1 cellular context compared by ENCODE assay signal in the genomic region with DNA sequence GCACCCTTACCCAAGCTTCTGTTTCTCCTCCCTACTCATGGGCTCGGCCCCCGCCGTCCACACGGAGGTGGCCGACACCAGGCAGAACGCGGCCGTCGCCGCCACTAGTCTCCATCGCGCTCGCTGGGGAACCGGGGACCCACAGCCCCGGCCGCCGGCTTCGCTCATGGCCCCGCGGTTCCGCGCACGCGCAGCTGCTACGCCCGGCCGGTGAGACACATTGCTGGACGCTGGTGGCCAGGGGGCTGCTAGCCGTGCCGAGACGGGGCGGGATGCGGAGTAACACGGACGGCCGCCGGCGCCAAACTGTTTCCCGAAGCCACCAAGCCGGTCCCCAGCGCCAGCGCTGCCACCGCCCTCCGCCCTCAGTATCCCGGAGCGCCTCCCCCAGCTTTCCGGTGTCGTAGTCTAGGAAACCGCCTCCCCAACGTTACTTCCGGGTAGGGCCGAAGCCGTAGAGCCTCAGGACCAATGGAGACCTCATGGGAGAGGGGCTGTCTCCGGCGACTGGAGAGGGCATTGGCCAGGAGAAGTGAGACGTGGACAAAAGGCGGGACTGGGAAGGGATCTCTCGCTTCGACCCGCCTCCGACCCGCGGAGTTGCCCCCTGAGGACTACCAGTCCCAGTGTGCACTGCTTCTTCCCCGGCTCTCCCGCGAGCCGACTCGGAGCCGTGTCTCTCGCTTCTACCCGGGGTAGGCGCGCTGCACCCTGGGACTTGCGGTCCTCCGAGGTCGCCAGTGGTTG.
TF ChIP-seq lines count a peak whose summit lies in the region.

A gene with protein sequence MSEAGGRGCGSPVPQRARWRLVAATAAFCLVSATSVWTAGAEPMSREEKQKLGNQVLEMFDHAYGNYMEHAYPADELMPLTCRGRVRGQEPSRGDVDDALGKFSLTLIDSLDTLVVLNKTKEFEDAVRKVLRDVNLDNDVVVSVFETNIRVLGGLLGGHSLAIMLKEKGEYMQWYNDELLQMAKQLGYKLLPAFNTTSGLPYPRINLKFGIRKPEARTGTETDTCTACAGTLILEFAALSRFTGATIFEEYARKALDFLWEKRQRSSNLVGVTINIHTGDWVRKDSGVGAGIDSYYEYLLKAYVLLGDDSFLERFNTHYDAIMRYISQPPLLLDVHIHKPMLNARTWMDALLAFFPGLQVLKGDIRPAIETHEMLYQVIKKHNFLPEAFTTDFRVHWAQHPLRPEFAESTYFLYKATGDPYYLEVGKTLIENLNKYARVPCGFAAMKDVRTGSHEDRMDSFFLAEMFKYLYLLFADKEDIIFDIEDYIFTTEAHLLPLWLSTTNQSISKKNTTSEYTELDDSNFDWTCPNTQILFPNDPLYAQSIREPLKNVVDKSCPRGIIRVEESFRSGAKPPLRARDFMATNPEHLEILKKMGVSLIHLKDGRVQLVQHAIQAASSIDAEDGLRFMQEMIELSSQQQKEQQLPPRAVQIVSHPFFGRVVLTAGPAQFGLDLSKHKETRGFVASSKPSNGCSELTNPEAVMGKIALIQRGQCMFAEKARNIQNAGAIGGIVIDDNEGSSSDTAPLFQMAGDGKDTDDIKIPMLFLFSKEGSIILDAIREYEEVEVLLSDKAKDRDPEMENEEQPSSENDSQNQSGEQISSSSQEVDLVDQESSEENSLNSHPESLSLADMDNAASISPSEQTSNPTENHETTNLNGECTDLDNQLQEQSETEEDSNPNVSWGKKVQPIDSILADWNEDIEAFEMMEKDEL (minus strand): TSS at position 380 of the 747 bp plus-strand sequence. CDS start 212 bp downstream, at position 168.

TF ChIP-seq in K562, 482 proteins besides CTCF, POLR2A, EP300 and RAD21 (continued from another document and continues in another):
- TF ChIP-seq, protein P1, sequence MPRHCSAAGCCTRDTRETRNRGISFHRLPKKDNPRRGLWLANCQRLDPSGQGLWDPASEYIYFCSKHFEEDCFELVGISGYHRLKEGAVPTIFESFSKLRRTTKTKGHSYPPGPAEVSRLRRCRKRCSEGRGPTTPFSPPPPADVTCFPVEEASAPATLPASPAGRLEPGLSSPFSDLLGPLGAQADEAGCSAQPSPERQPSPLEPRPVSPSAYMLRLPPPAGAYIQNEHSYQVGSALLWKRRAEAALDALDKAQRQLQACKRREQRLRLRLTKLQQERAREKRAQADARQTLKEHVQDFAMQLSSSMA (CRISPR knock-in tag; IDR thresholded peaks at IDR 0.05) = peak; percentile 89; the same call in 1 of the 2 replicates
- TF ChIP-seq RFX1 (IDR thresholded peaks at IDR 0.05) (peak; percentile 96), LEF1 (IDR thresholded peaks at IDR 0.05) (no peak), ZNF239 (CRISPR knock-in tag; IDR thresholded peaks at IDR 0.05) (no peak), NCOA4 (IDR thresholded peaks at IDR 0.05; ENCODE audit: partially characterized antibody) (no peak), FUS (optimal IDR thresholded peaks at IDR 0.05; ENCODE audit: low read depth, low read length) (no peak), NUFIP1 (IDR thresholded peaks at IDR 0.05; ENCODE audit: partially characterized antibody) (no peak), FOSL1 (tag; conservative IDR thresholded peaks at IDR 0.05) (no peak), MEF2A (IDR thresholded peaks at IDR 0.05; ENCODE audit: control insufficient read depth, low read depth, low read length) (no peak), ZNF354B (CRISPR knock-in tag; IDR thresholded peaks at IDR 0.05) (no peak), ZNF263 (CRISPR knock-in tag; IDR thresholded peaks at IDR 0.05; ENCODE audit: borderline replicate concordance) (no peak; the same call in 1 of the 2 replicates), NR2C2 (CRISPR knock-in tag; IDR thresholded peaks at IDR 0.05) (0 out of 2 replicates have a peak, but pooled peaks have one; percentile 42), NR2C2 (tag; IDR thresholded peaks at IDR 0.05) (peak; percentile 96), SP2 (IDR thresholded peaks at IDR 0.05; ENCODE audit: extremely low read depth, low read depth, low read length, poor library complexity, severe bottlenecking) (peak; percentile 84), CBX8 (IDR thresholded peaks at IDR 0.05; ENCODE audit: borderline replicate concordance, extremely low read depth, low read depth, low read length, poor library complexity, severe bottlenecking) (no peak), MAFK (IDR thresholded peaks at IDR 0.05; ENCODE audit: low read length) (no peak), STAT5B (CRISPR knock-in tag; IDR thresholded peaks at IDR 0.05) (no peak), ZNF140 (CRISPR knock-in tag; IDR thresholded peaks at IDR 0.05) (no peak), C11orf30 (IDR thresholded peaks at IDR 0.05; ENCODE audit: low read depth) (no peak), POLR2G (IDR thresholded peaks at IDR 0.05; ENCODE audit: low read depth, low read length) (peak; percentile 98), DNMT1 (IDR thresholded peaks at IDR 0.05) (no peak), STAG1 (CRISPR knock-in tag; IDR thresholded peaks at IDR 0.05; ENCODE audit: borderline replicate concordance) (no peak), ZNF785 (CRISPR knock-in tag; IDR thresholded peaks at IDR 0.05) (no peak), HNRNPL (IDR thresholded peaks at IDR 0.05; ENCODE audit: low read depth, low read length) (peak; percentile 70; the same call in 1 of the 2 replicates), HLTF (IDR thresholded peaks at IDR 0.05) (no peak), SNIP1 (IDR thresholded peaks at IDR 0.05; ENCODE audit: low read depth) (no peak), ADNP (tag; IDR thresholded peaks at IDR 0.05) (no peak), ZNF121 (CRISPR knock-in tag; conservative IDR thresholded peaks at IDR 0.05) (no peak)
- TF ChIP-seq, protein P2, sequence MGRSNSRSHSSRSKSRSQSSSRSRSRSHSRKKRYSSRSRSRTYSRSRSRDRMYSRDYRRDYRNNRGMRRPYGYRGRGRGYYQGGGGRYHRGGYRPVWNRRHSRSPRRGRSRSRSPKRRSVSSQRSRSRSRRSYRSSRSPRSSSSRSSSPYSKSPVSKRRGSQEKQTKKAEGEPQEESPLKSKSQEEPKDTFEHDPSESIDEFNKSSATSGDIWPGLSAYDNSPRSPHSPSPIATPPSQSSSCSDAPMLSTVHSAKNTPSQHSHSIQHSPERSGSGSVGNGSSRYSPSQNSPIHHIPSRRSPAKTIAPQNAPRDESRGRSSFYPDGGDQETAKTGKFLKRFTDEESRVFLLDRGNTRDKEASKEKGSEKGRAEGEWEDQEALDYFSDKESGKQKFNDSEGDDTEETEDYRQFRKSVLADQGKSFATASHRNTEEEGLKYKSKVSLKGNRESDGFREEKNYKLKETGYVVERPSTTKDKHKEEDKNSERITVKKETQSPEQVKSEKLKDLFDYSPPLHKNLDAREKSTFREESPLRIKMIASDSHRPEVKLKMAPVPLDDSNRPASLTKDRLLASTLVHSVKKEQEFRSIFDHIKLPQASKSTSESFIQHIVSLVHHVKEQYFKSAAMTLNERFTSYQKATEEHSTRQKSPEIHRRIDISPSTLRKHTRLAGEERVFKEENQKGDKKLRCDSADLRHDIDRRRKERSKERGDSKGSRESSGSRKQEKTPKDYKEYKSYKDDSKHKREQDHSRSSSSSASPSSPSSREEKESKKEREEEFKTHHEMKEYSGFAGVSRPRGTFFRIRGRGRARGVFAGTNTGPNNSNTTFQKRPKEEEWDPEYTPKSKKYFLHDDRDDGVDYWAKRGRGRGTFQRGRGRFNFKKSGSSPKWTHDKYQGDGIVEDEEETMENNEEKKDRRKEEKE (IDR thresholded peaks at IDR 0.05; ENCODE audit: borderline replicate concordance in 1 of 2, control insufficient read depth in 1 of 2, low read depth in 2 of 2, low read length in 1 of 2) = no peak
- TF ChIP-seq, protein P3, sequence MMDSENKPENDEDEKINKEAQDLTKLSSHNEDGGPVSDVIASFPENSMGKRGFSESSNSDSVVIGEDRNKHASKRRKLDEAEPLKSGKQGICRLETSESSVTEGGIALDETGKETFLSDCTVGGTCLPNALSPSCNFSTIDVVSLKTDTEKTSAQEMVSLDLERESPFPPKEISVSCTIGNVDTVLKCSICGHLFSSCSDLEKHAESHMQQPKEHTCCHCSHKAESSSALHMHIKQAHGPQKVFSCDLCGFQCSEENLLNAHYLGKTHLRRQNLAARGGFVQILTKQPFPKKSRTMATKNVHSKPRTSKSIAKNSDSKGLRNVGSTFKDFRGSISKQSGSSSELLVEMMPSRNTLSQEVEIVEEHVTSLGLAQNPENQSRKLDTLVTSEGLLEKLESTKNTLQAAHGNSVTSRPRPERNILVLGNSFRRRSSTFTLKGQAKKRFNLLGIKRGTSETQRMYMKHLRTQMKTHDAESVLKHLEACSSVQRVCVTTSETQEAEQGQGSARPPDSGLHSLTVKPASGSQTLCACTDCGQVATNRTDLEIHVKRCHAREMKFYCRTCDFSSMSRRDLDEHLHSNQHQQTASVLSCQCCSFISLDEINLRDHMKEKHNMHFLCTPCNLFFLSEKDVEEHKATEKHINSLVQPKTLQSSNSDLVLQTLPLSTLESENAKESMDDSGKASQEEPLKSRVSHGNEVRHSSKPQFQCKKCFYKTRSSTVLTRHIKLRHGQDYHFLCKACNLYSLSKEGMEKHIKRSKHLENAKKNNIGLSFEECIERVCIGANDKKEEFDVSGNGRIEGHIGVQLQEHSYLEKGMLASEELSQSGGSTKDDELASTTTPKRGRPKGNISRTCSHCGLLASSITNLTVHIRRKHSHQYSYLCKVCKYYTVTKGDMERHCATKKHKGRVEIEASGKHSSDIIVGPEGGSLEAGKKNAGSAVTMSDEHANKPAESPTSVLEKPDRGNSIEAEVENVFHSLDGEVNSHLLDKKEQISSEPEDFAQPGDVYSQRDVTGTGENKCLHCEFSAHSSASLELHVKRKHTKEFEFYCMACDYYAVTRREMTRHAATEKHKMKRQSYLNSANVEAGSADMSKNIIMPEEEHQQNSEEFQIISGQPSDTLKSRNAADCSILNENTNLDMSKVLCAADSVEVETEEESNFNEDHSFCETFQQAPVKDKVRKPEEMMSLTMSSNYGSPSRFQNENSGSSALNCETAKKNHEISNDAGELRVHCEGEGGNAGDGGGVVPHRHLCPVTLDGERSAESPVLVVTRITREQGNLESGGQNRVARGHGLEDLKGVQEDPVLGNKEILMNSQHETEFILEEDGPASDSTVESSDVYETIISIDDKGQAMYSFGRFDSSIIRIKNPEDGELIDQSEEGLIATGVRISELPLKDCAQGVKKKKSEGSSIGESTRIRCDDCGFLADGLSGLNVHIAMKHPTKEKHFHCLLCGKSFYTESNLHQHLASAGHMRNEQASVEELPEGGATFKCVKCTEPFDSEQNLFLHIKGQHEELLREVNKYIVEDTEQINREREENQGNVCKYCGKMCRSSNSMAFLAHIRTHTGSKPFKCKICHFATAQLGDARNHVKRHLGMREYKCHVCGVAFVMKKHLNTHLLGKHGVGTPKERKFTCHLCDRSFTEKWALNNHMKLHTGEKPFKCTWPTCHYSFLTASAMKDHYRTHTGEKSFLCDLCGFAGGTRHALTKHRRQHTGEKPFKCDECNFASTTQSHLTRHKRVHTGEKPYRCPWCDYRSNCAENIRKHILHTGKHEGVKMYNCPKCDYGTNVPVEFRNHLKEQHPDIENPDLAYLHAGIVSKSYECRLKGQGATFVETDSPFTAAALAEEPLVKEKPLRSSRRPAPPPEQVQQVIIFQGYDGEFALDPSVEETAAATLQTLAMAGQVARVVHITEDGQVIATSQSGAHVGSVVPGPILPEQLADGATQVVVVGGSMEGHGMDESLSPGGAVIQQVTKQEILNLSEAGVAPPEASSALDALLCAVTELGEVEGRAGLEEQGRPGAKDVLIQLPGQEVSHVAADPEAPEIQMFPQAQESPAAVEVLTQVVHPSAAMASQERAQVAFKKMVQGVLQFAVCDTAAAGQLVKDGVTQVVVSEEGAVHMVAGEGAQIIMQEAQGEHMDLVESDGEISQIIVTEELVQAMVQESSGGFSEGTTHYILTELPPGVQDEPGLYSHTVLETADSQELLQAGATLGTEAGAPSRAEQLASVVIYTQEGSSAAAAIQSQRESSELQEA (IDR thresholded peaks at IDR 0.05; ENCODE audit: low read depth) = no peak
- TF ChIP-seq, protein P4, sequence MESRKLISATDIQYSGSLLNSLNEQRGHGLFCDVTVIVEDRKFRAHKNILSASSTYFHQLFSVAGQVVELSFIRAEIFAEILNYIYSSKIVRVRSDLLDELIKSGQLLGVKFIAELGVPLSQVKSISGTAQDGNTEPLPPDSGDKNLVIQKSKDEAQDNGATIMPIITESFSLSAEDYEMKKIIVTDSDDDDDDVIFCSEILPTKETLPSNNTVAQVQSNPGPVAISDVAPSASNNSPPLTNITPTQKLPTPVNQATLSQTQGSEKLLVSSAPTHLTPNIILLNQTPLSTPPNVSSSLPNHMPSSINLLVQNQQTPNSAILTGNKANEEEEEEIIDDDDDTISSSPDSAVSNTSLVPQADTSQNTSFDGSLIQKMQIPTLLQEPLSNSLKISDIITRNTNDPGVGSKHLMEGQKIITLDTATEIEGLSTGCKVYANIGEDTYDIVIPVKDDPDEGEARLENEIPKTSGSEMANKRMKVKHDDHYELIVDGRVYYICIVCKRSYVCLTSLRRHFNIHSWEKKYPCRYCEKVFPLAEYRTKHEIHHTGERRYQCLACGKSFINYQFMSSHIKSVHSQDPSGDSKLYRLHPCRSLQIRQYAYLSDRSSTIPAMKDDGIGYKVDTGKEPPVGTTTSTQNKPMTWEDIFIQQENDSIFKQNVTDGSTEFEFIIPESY (CRISPR knock-in tag; IDR thresholded peaks at IDR 0.05) = no peak
- TF ChIP-seq, protein P5, sequence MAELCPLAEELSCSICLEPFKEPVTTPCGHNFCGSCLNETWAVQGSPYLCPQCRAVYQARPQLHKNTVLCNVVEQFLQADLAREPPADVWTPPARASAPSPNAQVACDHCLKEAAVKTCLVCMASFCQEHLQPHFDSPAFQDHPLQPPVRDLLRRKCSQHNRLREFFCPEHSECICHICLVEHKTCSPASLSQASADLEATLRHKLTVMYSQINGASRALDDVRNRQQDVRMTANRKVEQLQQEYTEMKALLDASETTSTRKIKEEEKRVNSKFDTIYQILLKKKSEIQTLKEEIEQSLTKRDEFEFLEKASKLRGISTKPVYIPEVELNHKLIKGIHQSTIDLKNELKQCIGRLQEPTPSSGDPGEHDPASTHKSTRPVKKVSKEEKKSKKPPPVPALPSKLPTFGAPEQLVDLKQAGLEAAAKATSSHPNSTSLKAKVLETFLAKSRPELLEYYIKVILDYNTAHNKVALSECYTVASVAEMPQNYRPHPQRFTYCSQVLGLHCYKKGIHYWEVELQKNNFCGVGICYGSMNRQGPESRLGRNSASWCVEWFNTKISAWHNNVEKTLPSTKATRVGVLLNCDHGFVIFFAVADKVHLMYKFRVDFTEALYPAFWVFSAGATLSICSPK (IDR thresholded peaks at IDR 0.05; ENCODE audit: borderline replicate concordance) = no peak
- TF ChIP-seq, protein P6, sequence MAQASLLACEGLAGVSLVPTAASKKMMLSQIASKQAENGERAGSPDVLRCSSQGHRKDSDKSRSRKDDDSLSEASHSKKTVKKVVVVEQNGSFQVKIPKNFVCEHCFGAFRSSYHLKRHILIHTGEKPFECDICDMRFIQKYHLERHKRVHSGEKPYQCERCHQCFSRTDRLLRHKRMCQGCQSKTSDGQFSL (CRISPR knock-in tag; IDR thresholded peaks at IDR 0.05) = no peak
- TF ChIP-seq, protein P6 (tag; IDR thresholded peaks at IDR 0.05) = no peak; a peak in 1 of 4 replicates
- TF ChIP-seq, protein P7, sequence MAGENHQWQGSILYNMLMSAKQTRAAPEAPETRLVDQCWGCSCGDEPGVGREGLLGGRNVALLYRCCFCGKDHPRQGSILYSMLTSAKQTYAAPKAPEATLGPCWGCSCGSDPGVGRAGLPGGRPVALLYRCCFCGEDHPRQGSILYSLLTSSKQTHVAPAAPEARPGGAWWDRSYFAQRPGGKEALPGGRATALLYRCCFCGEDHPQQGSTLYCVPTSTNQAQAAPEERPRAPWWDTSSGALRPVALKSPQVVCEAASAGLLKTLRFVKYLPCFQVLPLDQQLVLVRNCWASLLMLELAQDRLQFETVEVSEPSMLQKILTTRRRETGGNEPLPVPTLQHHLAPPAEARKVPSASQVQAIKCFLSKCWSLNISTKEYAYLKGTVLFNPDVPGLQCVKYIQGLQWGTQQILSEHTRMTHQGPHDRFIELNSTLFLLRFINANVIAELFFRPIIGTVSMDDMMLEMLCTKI (IDR thresholded peaks at IDR 0.05; ENCODE audit: partially characterized antibody) = no peak
